17 cellular contexts compared by ENCODE assay signal in genomic region chr11:2146051-2146450, GRCh38. TPM values are rescaled to one million over a fixed set of nuclear protein-coding genes. Genes with fewer than 3 reads are reported as not detected.
A peak's percentile ranks its signal among the peaks of the same experiment; 100 is the strongest.
DNase-seq lines count a peak whose midpoint lies in the region; ATAC-seq lines count a peak whose summit lies in the region.
"Had no signal": no experiment of that assay in that cellular context is flagged by ENCODE, and none has a peak within 500 bp of the region (broad histone marks: within the 10 kb centered on the region; RNA-seq: fewer than 3 reads in every experiment).

No MANE protein-coding gene starts in this region.

- H3K27ac ChIP-seq in right cardiac atrium (ENCODE audit: low read length) (no peak overlapping the region), neuronal stem cell (replicated peaks; ENCODE audit: low read length) (no peak overlapping the region)
- H3K27ac ChIP-seq: BLaER1 had no signal

- H3K4me1 ChIP-seq in right cardiac atrium (ENCODE audit: control insufficient read depth, insufficient read depth, low read length) (no peaks in the 10 kb centered on the region), iPS-15b (ENCODE audit: control insufficient read depth, insufficient read depth, low read length) (no peaks in the 10 kb centered on the region), neuronal stem cell (ENCODE audit: control insufficient read depth in 2 of 2, insufficient read depth in 1 of 2, low read depth in 1 of 2, low read length in 2 of 2) (peaks cover 8 to 28% of the 10 kb centered on the region in 2 donors)

- no peaks in the 10 kb centered on the region for H3K36me3 ChIP-seq in iPS-15b (ENCODE audit: control insufficient read depth, insufficient read depth, low read length)
- H3K36me3 ChIP-seq in neuronal stem cell (replicated peaks in 1 of 2; ENCODE audit: control insufficient read depth in 2 of 2, insufficient read depth in 2 of 2, low read length in 2 of 2), result no peaks in the 10 kb centered on the region
- H3K36me3 ChIP-seq: BLaER1 had no signal

- H4K91ac ChIP-seq in neuronal stem cell (ENCODE audit: low read depth, low read length, poor library complexity), result no peak overlapping the region

- no peaks in the 10 kb centered on the region for H3K36me3 Mint-ChIP-seq in activated naive CD4-positive, alpha-beta T cell treated with anti-CD3 and anti-CD28 coated beads, Interleukin-2, amount 10 ng/mL, durations not matched to agents 7 days and 5 days
- H3K36me3 Mint-ChIP-seq: CD8-positive, alpha-beta memory T cell; IgD-negative memory B cell had no signal

- H3K27ac Mint-ChIP-seq in activated naive CD4-positive, alpha-beta T cell treated with anti-CD3 and anti-CD28 coated beads, Interleukin-2, amount 10 ng/mL, durations not matched to agents 7 days and 5 days, result no peak overlapping the region
- H3K27ac Mint-ChIP-seq: CD8-positive, alpha-beta memory T cell; IgD-negative memory B cell had no signal

- H3K9me3 Mint-ChIP-seq in activated naive CD4-positive, alpha-beta T cell treated with anti-CD3 and anti-CD28 coated beads, Interleukin-2, amount 10 ng/mL, durations not matched to agents 7 days and 5 days, result no peaks in the 10 kb centered on the region
- H3K9me3 Mint-ChIP-seq: CD8-positive, alpha-beta memory T cell; IgD-negative memory B cell had no signal

- peak overlapping the region; percentile 20 for H3K18ac ChIP-seq in neuronal stem cell (ENCODE audit: low read length)

- no peak overlapping the region for H2BK120ac ChIP-seq in neuronal stem cell (ENCODE audit: low read depth, low read length)

- peaks cover 100% of the 10 kb centered on the region for H3K27me3 Mint-ChIP-seq in activated naive CD4-positive, alpha-beta T cell treated with anti-CD3 and anti-CD28 coated beads, Interleukin-2, amount 10 ng/mL, durations not matched to agents 7 days and 5 days

- intact Hi-C loops in right cardiac atrium (cut with DNase I), result loop anchor here in 1 of 4 donors (10.0 kb wide), 1 partner anchor 221 kb away; no protein-coding TSS in a partner anchor
- intact Hi-C loops in Right ventricle myocardium superior (cut with DNase I), result loop anchor here (10.0 kb wide), 1 partner anchor 261 kb away; no protein-coding TSS in a partner anchor

- ATAC-seq in right cardiac atrium, result no peak
- no peak for ATAC-seq in Right ventricle myocardium superior (ENCODE audit: poor library complexity)
- ATAC-seq in GM19328 (IDR thresholded peaks at IDR 0.05; ENCODE audit: unreplicated experiment), result no peak

- WGBS in right cardiac atrium, result 44% methylated on average over 19 of the region's 19 CpGs
- WGBS in neuronal stem cell (ENCODE audit: extremely low coverage in 2 of 2, insufficient read length in 2 of 2, insufficient replicate concordance in 1 of 2), 2 donors, result no CpG with 5 or more reads among the region's 19 CpGs

- no peak overlapping the region for H3K4me3 Mint-ChIP-seq in activated naive CD4-positive, alpha-beta T cell treated with anti-CD3 and anti-CD28 coated beads, Interleukin-2, amount 10 ng/mL, durations not matched to agents 7 days and 5 days
- H3K4me3 Mint-ChIP-seq: CD8-positive, alpha-beta memory T cell had no signal

- H3K4me2 ChIP-seq in neuronal stem cell (ENCODE audit: insufficient read depth, low read length, poor library complexity, severe bottlenecking), result no peak overlapping the region
- H3K4me2 ChIP-seq: BLaER1 had no signal

- peaks cover 5% of the 10 kb centered on the region for H3K4me1 Mint-ChIP-seq in activated naive CD4-positive, alpha-beta T cell treated with anti-CD3 and anti-CD28 coated beads, Interleukin-2, amount 10 ng/mL, durations not matched to agents 7 days and 5 days

- no peak overlapping the region for H4K8ac ChIP-seq in neuronal stem cell (ENCODE audit: low read depth, low read length)

- H3K9ac ChIP-seq in iPS-15b (ENCODE audit: low read depth, low read length), result no peak overlapping the region
- H3K9ac ChIP-seq in neuronal stem cell (ENCODE audit: low read depth, low read length, poor library complexity), result no peak overlapping the region
- H3K9ac ChIP-seq: BLaER1 had no signal

- peak overlapping the region; percentile 33 for H2BK12ac ChIP-seq in neuronal stem cell (ENCODE audit: low read length)

- peak overlapping the region; percentile 9 for H3K14ac ChIP-seq in neuronal stem cell (ENCODE audit: low read length)

- H3K27me3 ChIP-seq in right cardiac atrium (ENCODE audit: control insufficient read depth, insufficient read depth), result no peaks in the 10 kb centered on the region
- H3K27me3 ChIP-seq in iPS-15b (ENCODE audit: control insufficient read depth, insufficient read depth, low read length), result peaks cover 88% of the 10 kb centered on the region
- peaks cover 46 to 94% (median 75%) of the 10 kb centered on the region in 3 experiments for H3K27me3 ChIP-seq in neuronal stem cell (ENCODE audit: control insufficient read depth in 3 of 3, insufficient read depth in 3 of 3, low read depth in 1 of 3, low read length in 3 of 3)

- H3K23ac ChIP-seq in neuronal stem cell (ENCODE audit: low read depth, low read length, poor library complexity), result peak overlapping the region; percentile 35

- DNase-seq in right cardiac atrium, result peak in 2 of 3 donors; percentile 29 to 38
- no peak for DNase-seq in Right ventricle myocardium superior
- no peak for DNase-seq in neuronal stem cell (ENCODE audit: low spot score)
- DNase-seq in activated naive CD4-positive, alpha-beta T cell treated with anti-CD3 and anti-CD28 coated beads, Interleukin-2, amount 10 ng/mL, durations not matched to agents 7 days and 5 days, result no peak
- no peak for DNase-seq in NCI-H2196 (lab: John Stamatoyannopoulos, UW; ENCODE audit: unreplicated experiment)
- DNase-seq: 8988T; AML-193; Caco-2; CD8-positive, alpha-beta memory T cell; DMS53; GF-D8; H7 had no signal

- no peak overlapping the region for H2BK5ac ChIP-seq in neuronal stem cell (ENCODE audit: low read length)

- CTCF ChIA-PET in activated naive CD4-positive, alpha-beta T cell treated with anti-CD3 and anti-CD28 coated beads, Interleukin-2, amount 10 ng/mL, durations not matched to agents 7 days and 5 days (lab: Charles Lee), result interaction anchor here (13.4 kb wide), 1 partner anchor 109 kb away, joined by 333 read pairs; no protein-coding TSS in a partner anchor

- H2AK5ac ChIP-seq in neuronal stem cell (ENCODE audit: low read depth, low read length), result peak overlapping the region; percentile 76

- H3K9me3 ChIP-seq in right cardiac atrium (ENCODE audit: control insufficient read depth, low read length) (no peaks in the 10 kb centered on the region), iPS-15b (ENCODE audit: control insufficient read depth, insufficient read depth, low read length) (no peaks in the 10 kb centered on the region), neuronal stem cell (replicated peaks in 1 of 2; ENCODE audit: control insufficient read depth in 2 of 2, insufficient read depth in 1 of 2, low read depth in 1 of 2, low read length in 2 of 2) (no peaks in the 10 kb centered on the region)
- H3K9me3 ChIP-seq: BLaER1, Caco-2 had no signal

- no peak overlapping the region for H3K4ac ChIP-seq in neuronal stem cell (ENCODE audit: low read length)

- H2AFZ ChIP-seq in neuronal stem cell (ENCODE audit: low read length), result no peak overlapping the region

- H3K4me3 ChIP-seq in right cardiac atrium (ENCODE audit: low read length) (no peak overlapping the region), iPS-15b (ENCODE audit: low read depth, low read length) (peak overlapping the region; percentile 22), neuronal stem cell (ENCODE audit: low read length in 2 of 2) (no peak overlapping the region)
- H3K4me3 ChIP-seq: BLaER1 had no signal

- H2BK15ac ChIP-seq in neuronal stem cell (ENCODE audit: low read length), result peak overlapping the region; percentile 41

- H3K79me1 ChIP-seq in neuronal stem cell (ENCODE audit: low read depth, low read length), result no peaks in the 10 kb centered on the region

RNA-seq across cellular contexts. Expression of gene IGF2, which starts 6.9 kb away (rescaled TPM):
- total RNA-seq in right cardiac atrium, result 10 to 100 TPM; 34.6 to 94.1 (median 47.0) TPM
- 66.3 TPM for polyA plus RNA-seq in right cardiac atrium
- 79.9 TPM for total RNA-seq in Right ventricle myocardium superior
- 11.8 TPM for polyA plus RNA-seq in neuronal stem cell (2013, experiment 1 of 2)
- polyA plus RNA-seq in neuronal stem cell (2013, experiment 2 of 2), result 11.0 TPM
- polyA plus RNA-seq: CD8-positive, alpha-beta memory T cell; IgD-negative memory B cell had no signal

RNA-seq across cellular contexts. Expression of gene INS, which starts 15.0 kb away (rescaled TPM):
- 1 to 10 TPM in 1 of 4 donors, not detected in 3; 1.1 TPM for total RNA-seq in right cardiac atrium
- polyA plus RNA-seq in right cardiac atrium, result not detected
- total RNA-seq in Right ventricle myocardium superior, result not detected
- polyA plus RNA-seq in neuronal stem cell (2013, experiment 1 of 2), result not detected
- not detected for polyA plus RNA-seq in neuronal stem cell (2013, experiment 2 of 2)
- total RNA-seq: Caco-2; CD8-positive, alpha-beta memory T cell; H7; HT-29 had no signal
- polyA plus RNA-seq: CD8-positive, alpha-beta memory T cell; IgD-negative memory B cell had no signal

RNA-seq across cellular contexts. Expression of gene TH, which starts 25.6 kb away (rescaled TPM):
- total RNA-seq in right cardiac atrium (not detected), Right ventricle myocardium superior (not detected)
- polyA plus RNA-seq in right cardiac atrium, result not detected
- 1.0 TPM for polyA plus RNA-seq in neuronal stem cell (2013, experiment 1 of 2)
- 0.82 TPM for polyA plus RNA-seq in neuronal stem cell (2013, experiment 2 of 2)
- total RNA-seq: Caco-2; CD8-positive, alpha-beta memory T cell; H7 had no signal
- polyA plus RNA-seq: CD8-positive, alpha-beta memory T cell; IgD-negative memory B cell had no signal

Comparison
In these comparisons a context has a peak if more than half of its experiments do, and no peak if none do; other contexts are left out.
1. DNase-seq: peak in right cardiac atrium (2 of 3); none in Right ventricle myocardium superior (single experiment), neuronal stem cell (single experiment), activated naive CD4-positive, alpha-beta T cell treated with anti-CD3 and anti-CD28 coated beads, Interleukin-2, amount 10 ng/mL, durations not matched to agents 7 days and 5 days (single experiment) and NCI-H2196 (single experiment).